In the genomic region with DNA sequence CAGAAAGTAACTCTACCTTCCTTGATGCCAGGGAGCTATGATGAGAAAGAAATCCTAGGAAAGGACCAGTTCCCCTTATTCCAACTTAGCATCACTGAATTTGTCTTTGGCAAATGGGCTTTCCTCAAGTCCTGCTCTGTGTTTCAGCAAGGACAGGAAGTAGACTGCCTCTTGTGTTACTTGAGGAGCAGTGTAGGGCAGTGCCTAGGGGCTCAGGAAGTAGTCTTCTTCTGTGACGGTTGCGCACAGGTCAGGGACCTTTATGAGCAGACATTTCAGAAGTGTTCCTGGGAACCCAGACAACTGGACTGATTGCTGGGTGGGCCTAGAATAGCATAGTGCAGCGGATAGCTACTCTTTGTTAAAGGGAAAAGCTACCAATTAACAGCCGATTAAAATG, we compare ENCODE assay signal across 1 cellular context.
TF ChIP-seq lines count a peak whose summit lies in the region.

No MANE protein-coding gene starts in this region.

TF ChIP-seq in GM12878, 131 proteins besides CTCF, POLR2A, EP300 and RAD21:
- TF ChIP-seq FOXK2 (IDR thresholded peaks at IDR 0.05) (no peak), CUX1 (IDR thresholded peaks at IDR 0.05; ENCODE audit: insufficient replicate concordance, low read depth, low read length) (no peak), YBX1 (IDR thresholded peaks at IDR 0.05) (no peak), TARDBP (IDR thresholded peaks at IDR 0.05; ENCODE audit: borderline replicate concordance) (no peak), ZNF687 (IDR thresholded peaks at IDR 0.05) (0 out of 2 replicates have a peak, but pooled peaks have one; percentile 30), POU2F2 (IDR thresholded peaks at IDR 0.05; ENCODE audit: borderline replicate concordance, low read depth, low read length) (no peak)
- TF ChIP-seq, protein P1, sequence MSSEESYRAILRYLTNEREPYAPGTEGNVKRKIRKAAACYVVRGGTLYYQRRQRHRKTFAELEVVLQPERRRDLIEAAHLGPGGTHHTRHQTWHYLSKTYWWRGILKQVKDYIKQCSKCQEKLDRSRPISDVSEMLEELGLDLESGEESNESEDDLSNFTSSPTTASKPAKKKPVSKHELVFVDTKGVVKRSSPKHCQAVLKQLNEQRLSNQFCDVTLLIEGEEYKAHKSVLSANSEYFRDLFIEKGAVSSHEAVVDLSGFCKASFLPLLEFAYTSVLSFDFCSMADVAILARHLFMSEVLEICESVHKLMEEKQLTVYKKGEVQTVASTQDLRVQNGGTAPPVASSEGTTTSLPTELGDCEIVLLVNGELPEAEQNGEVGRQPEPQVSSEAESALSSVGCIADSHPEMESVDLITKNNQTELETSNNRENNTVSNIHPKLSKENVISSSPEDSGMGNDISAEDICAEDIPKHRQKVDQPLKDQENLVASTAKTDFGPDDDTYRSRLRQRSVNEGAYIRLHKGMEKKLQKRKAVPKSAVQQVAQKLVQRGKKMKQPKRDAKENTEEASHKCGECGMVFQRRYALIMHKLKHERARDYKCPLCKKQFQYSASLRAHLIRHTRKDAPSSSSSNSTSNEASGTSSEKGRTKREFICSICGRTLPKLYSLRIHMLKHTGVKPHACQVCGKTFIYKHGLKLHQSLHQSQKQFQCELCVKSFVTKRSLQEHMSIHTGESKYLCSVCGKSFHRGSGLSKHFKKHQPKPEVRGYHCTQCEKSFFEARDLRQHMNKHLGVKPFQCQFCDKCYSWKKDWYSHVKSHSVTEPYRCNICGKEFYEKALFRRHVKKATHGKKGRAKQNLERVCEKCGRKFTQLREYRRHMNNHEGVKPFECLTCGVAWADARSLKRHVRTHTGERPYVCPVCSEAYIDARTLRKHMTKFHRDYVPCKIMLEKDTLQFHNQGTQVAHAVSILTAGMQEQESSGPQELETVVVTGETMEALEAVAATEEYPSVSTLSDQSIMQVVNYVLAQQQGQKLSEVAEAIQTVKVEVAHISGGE (CRISPR knock-in tag; IDR thresholded peaks at IDR 0.05), result no peak
TF ChIP-seq in GM12878: peak in this region for 1.
